8 cellular contexts compared by ENCODE assay signal in the genomic region with DNA sequence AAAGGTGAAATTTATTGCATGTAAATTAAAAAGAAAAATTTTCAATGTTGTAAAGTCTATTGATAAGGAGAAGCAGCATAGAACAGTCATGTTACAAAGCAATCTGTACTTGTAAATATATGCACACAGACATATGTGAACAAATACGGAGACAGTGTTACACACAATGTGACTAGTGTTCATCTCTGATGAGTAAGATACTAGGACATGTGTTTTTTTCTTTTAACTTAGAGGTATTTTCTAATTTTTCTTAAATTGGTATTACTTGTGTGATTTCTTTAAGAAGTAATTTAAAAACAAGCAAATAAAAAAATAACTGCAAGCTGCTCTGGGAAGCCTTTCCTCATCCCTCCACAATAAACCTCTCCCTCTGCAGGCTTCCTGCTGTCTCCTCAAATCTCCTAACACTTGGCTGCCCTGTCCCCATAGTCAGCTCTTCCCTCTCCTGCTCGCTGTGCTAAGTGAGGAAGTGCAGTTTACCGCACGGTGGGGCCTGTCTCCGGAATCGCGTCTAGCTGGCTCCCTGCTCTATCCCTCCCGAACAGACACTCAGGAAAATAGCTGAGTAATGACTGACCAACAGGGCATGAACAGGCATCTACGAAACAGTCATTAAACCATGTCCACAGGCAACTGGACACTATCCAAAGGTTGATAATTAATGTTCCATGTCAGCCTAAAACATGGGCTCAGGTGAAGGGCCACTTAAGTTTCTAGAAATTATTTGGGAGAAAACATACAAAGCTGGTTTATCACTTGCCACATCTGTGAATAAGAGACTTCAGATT. TPM values are rescaled to one million over a fixed set of nuclear protein-coding genes. Genes with fewer than 3 reads are reported as not detected.
DNase-seq lines count a peak whose midpoint lies in the region; ATAC-seq and TF ChIP-seq lines count a peak whose summit lies in the region.

No MANE protein-coding gene starts in this region.

- peaks cover 17% of the 10 kb centered on the region for H3K4me1 Mint-ChIP-seq in WTC11

- intact Hi-C loops in Right ventricle myocardium superior (cut with DNase I): no loop called here

- H3K4me3 Mint-ChIP-seq in WTC11: no peak overlapping the region

- no peak for TF ChIP-seq CTCF in WTC11 (IDR thresholded peaks at IDR 0.05)

- ATAC-seq in WTC11 (peak; percentile 91), Right ventricle myocardium superior (ENCODE audit: poor library complexity) (peak; percentile 97), HG02852 (IDR thresholded peaks at IDR 0.05; ENCODE audit: unreplicated experiment) (no peak), HG02678 (IDR thresholded peaks at IDR 0.05; ENCODE audit: unreplicated experiment) (no peak)

- no peaks in the 10 kb centered on the region for H3K9me3 Mint-ChIP-seq in WTC11

- POLR2A ChIA-PET in WTC11 (lab: Charles Lee): interaction anchor here (0.6 kb wide), 3 partner anchors 16 to 199 kb away, joined by 3 to 8 read pairs (median 3); no protein-coding TSS in a partner anchor

- H3K27me3 Mint-ChIP-seq in WTC11 (ENCODE audit: low read depth): no peaks in the 10 kb centered on the region

- CTCF ChIA-PET in WTC11 (lab: Charles Lee): interaction anchor here (0.8 to 5.1 kb wide), 10 partner anchors 10 to 254 kb away, joined by 3 to 80 read pairs (median 4); partner anchors contain the start of genes CMTM4 and DYNC1LI2

- peak overlapping the region; percentile 59 for H3K27ac Mint-ChIP-seq in WTC11

- in situ Hi-C loops in KBM-7 (cut with MboI; ENCODE audit: low pct_unique_long_range_greater_than_20kb, low sequenced_read_pairs): no loop called here

- H3K36me3 Mint-ChIP-seq in WTC11: no peaks in the 10 kb centered on the region

- DNase-seq in AG20443 (ENCODE audit: low spot score) (peak; percentile 89), KBM-7 (peak; percentile 78), WTC11 (ENCODE audit: low spot score) (peak; percentile 24), Right ventricle myocardium superior (peak; percentile 81), pons (ENCODE audit: low spot score) (peak; percentile 85)
- no peak for DNase-seq in activated CD4-positive, alpha-beta T cell treated with anti-CD3 and anti-CD28 coated beads, Interleukin-2, amount 50 U/mL, for 48 hours

TF ChIP-seq in WTC11, 78 proteins besides CTCF, POLR2A, EP300 and RAD21:
- TF ChIP-seq CREB1 (CRISPR knock-in tag; IDR thresholded peaks at IDR 0.05): no peak
- TF ChIP-seq OVOL2 (CRISPR knock-in tag; IDR thresholded peaks at IDR 0.05; ENCODE audit: borderline replicate concordance): no peak
- TF ChIP-seq PRRX2 (CRISPR knock-in tag; IDR thresholded peaks at IDR 0.05): no peak
- no peak for TF ChIP-seq USF2 (CRISPR knock-in tag; IDR thresholded peaks at IDR 0.05)
- TF ChIP-seq E2F4 (CRISPR knock-in tag; IDR thresholded peaks at IDR 0.05; ENCODE audit: borderline replicate concordance, low read depth): no peak
- no peak for TF ChIP-seq ZNF138 (CRISPR knock-in tag; conservative IDR thresholded peaks at IDR 0.05)
- no peak for TF ChIP-seq RORB (CRISPR knock-in tag; IDR thresholded peaks at IDR 0.05)
- TF ChIP-seq FOXK1 (CRISPR knock-in tag; IDR thresholded peaks at IDR 0.05): no peak
- no peak for TF ChIP-seq IRF2 (CRISPR knock-in tag; IDR thresholded peaks at IDR 0.05; ENCODE audit: borderline replicate concordance, low read depth)
- TF ChIP-seq, protein P1, sequence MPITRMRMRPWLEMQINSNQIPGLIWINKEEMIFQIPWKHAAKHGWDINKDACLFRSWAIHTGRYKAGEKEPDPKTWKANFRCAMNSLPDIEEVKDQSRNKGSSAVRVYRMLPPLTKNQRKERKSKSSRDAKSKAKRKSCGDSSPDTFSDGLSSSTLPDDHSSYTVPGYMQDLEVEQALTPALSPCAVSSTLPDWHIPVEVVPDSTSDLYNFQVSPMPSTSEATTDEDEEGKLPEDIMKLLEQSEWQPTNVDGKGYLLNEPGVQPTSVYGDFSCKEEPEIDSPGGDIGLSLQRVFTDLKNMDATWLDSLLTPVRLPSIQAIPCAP (CRISPR knock-in tag; IDR thresholded peaks at IDR 0.05): no peak
- TF ChIP-seq ZBTB21 (CRISPR knock-in tag; IDR thresholded peaks at IDR 0.05; ENCODE audit: borderline replicate concordance): no peak
- TF ChIP-seq SMAD4 (CRISPR knock-in tag; IDR thresholded peaks at IDR 0.05): no peak
- TF ChIP-seq, protein P2, sequence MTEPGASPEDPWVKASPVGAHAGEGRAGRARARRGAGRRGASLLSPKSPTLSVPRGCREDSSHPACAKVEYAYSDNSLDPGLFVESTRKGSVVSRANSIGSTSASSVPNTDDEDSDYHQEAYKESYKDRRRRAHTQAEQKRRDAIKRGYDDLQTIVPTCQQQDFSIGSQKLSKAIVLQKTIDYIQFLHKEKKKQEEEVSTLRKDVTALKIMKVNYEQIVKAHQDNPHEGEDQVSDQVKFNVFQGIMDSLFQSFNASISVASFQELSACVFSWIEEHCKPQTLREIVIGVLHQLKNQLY (CRISPR knock-in tag; IDR thresholded peaks at IDR 0.05): no peak
- TF ChIP-seq ATF2 (CRISPR knock-in tag; IDR thresholded peaks at IDR 0.05; ENCODE audit: borderline replicate concordance, low read depth): no peak
- TF ChIP-seq, protein P3, sequence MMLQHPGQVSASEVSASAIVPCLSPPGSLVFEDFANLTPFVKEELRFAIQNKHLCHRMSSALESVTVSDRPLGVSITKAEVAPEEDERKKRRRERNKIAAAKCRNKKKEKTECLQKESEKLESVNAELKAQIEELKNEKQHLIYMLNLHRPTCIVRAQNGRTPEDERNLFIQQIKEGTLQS (CRISPR knock-in tag; conservative IDR thresholded peaks at IDR 0.05): no peak
- TF ChIP-seq, protein P4, sequence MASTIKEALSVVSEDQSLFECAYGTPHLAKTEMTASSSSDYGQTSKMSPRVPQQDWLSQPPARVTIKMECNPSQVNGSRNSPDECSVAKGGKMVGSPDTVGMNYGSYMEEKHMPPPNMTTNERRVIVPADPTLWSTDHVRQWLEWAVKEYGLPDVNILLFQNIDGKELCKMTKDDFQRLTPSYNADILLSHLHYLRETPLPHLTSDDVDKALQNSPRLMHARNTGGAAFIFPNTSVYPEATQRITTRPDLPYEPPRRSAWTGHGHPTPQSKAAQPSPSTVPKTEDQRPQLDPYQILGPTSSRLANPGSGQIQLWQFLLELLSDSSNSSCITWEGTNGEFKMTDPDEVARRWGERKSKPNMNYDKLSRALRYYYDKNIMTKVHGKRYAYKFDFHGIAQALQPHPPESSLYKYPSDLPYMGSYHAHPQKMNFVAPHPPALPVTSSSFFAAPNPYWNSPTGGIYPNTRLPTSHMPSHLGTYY (CRISPR knock-in tag; IDR thresholded peaks at IDR 0.05): no peak
- TF ChIP-seq FOXJ3 (CRISPR knock-in tag; IDR thresholded peaks at IDR 0.05; ENCODE audit: borderline replicate concordance): no peak
TF ChIP-seq in WTC11: peak in this region for 0.

RNA-seq across cellular contexts. Expression of gene CMTM4, which starts 35.9 kb away (rescaled TPM):
- total RNA-seq in WTC11 (2021) (56.2 to 60.6 TPM (median 58.5 TPM) in 3 replicates), Right ventricle myocardium superior (10.1 TPM)

RNA-seq across cellular contexts. Expression of gene CMTM3, which starts 56.1 kb away (rescaled TPM):
- 19.1 to 29.1 TPM (median 28.2 TPM) in 3 replicates for total RNA-seq in WTC11 (2021)
- total RNA-seq in Right ventricle myocardium superior: 10.1 TPM

Comparison
In these comparisons a context has a peak if more than half of its experiments do, and no peak if none do; other contexts are left out.
1. DNase-seq: peak in AG20443 (single experiment), KBM-7 (single experiment), WTC11 (single experiment), Right ventricle myocardium superior (single experiment) and pons (single experiment); none in activated CD4-positive, alpha-beta T cell treated with anti-CD3 and anti-CD28 coated beads, Interleukin-2, amount 50 U/mL, for 48 hours (0 of 2).
2. ATAC-seq: peak in WTC11 (single experiment) and Right ventricle myocardium superior (single experiment); none in HG02852 (single experiment) and HG02678 (single experiment).